Comparison of ENCODE assay signal across 36 cellular contexts in genomic region chr20:23475395-23475794, GRCh38. TPM values are rescaled to one million over a fixed set of nuclear protein-coding genes. Genes with fewer than 3 reads are reported as not detected.
"Had no signal": no experiment of that assay in that cellular context is flagged by ENCODE, and none has a peak within 500 bp of the region (broad histone marks: within the 10 kb centered on the region; RNA-seq: fewer than 3 reads in every experiment).

No MANE protein-coding gene starts in this region.

- ATAC-seq: activated CD4-positive, CD25-positive, alpha-beta regulatory T cell treated with anti-CD3 and anti-CD28 coated beads, Interleukin-2, amount 50 U/mL, for 24 hours; activated CD8-positive, alpha-beta T cell treated with anti-CD3 and anti-CD28 coated beads for 36 hours; activated T-cell treated with anti-CD3 and anti-CD28 coated beads, Interleukin-2, amount 50 U/mL, for 4 hours; activated T-helper 17 cell treated with anti-CD3 and anti-CD28 coated beads, Interleukin-2, amount 50 U/mL, for 72 hours; T-helper 17 cell had no signal

- H3K4me3 ChIP-seq: ascending aorta, breast epithelium, cardiac muscle cell, colonic mucosa, esophagus squamous epithelium had no signal

- H3K4me1 ChIP-seq: ascending aorta, breast epithelium, colonic mucosa had no signal

- H3K27me3 Mint-ChIP-seq: activated B cell treated with CpG ODN at 0.5 μM for 24 hours; activated CD8-positive, alpha-beta T cell treated with anti-CD3 and anti-CD28 coated beads for 36 hours had no signal

- H3K4me3 Mint-ChIP-seq: activated B cell treated with CpG ODN at 0.5 μM for 24 hours; activated CD8-positive, alpha-beta T cell treated with anti-CD3 and anti-CD28 coated beads for 36 hours; activated naive CD8-positive, alpha-beta T cell; activated T-cell treated with anti-CD3 and anti-CD28 coated beads, Interleukin-2, amount 50 U/mL, for 4 hours; activated T-helper 17 cell treated with anti-CD3 and anti-CD28 coated beads, Interleukin-2, amount 50 U/mL, for 72 hours; brain; T-helper 17 cell; T-helper 2 cell treated with Interferon-gamma antibody and Interleukin-4, amounts not matched to agents 5 μg/mL and 100 μg/mL, for 36 hours had no signal

- H3K27ac ChIP-seq: ascending aorta, breast epithelium, cardiac muscle cell, colonic mucosa, epithelial cell of prostate, esophagus squamous epithelium, WERI-Rb-1 had no signal

- H3K4me1 Mint-ChIP-seq: activated B cell treated with CpG ODN at 0.5 μM for 24 hours; activated T-helper 17 cell treated with anti-CD3 and anti-CD28 coated beads, Interleukin-2, amount 50 U/mL, for 72 hours; brain; T-helper 17 cell had no signal

- H3K36me3 ChIP-seq: ascending aorta, breast epithelium, cardiac muscle cell, colonic mucosa, esophagus squamous epithelium, WERI-Rb-1 had no signal

- H3K27me3 ChIP-seq: ascending aorta, breast epithelium, cardiac muscle cell, colonic mucosa, esophagus squamous epithelium had no signal

- H3K9me3 Mint-ChIP-seq: activated B cell treated with CpG ODN at 0.5 μM for 24 hours; activated CD8-positive, alpha-beta T cell treated with anti-CD3 and anti-CD28 coated beads for 36 hours; activated T-cell treated with anti-CD3 and anti-CD28 coated beads, Interleukin-2, amount 50 U/mL, for 4 hours; activated T-helper 17 cell treated with anti-CD3 and anti-CD28 coated beads, Interleukin-2, amount 50 U/mL, for 72 hours; brain; T-helper 2 cell treated with Interferon-gamma antibody and Interleukin-4, amounts not matched to agents 5 μg/mL and 100 μg/mL, for 36 hours had no signal

- DNase-seq: activated B cell treated with CpG ODN at 0.5 μM for 24 hours; activated CD4-positive, alpha-beta T cell treated with anti-CD3 and anti-CD28 coated beads for 48 hours; activated CD4-positive, alpha-beta T cell treated with anti-CD3 and anti-CD28 coated beads, Interleukin-2, amount 50 U/mL, for 1 hour; activated CD4-positive, alpha-beta T cell treated with anti-CD3 and anti-CD28 coated beads, Interleukin-2, amount 50 U/mL, for 48 hours; activated CD8-positive, alpha-beta memory T cell treated with anti-CD3 and anti-CD28 coated beads for 24 hours; activated CD8-positive, alpha-beta T cell treated with anti-CD3 and anti-CD28 coated beads for 36 hours; activated effector memory CD4-positive, alpha-beta T cell treated with Interleukin-2 at 50 U/mL for 16 hours; activated gamma-delta T cell treated with Interleukin-2 at 50 U/mL for 16 hours; activated naive CD4-positive, alpha-beta T cell treated with anti-CD3 and anti-CD28 coated beads, Interleukin-2, amount 50 U/mL, for 16 hours; activated naive CD4-positive, alpha-beta T cell treated with Interleukin-2 at 50 U/mL for 16 hours; activated T-cell treated with anti-CD3 and anti-CD28 coated beads, Interleukin-2, amount 50 U/mL, for 4 hours; central memory CD4-positive, alpha-beta T cell; cerebellar nuclear complex; colonic mucosa; effector CD8-positive, alpha-beta T cell; esophagus squamous epithelium; T-helper 1 cell; T-helper 17 cell; T1000; WERI-Rb-1 had no signal

- H3K9me3 ChIP-seq: ascending aorta, breast epithelium, colonic mucosa, esophagus squamous epithelium had no signal

- H3K36me3 Mint-ChIP-seq: activated naive CD8-positive, alpha-beta T cell; brain had no signal

- FAIRE-seq: endometrium, endothelial cell of umbilical vein, frontal cortex had no signal

- H3K27ac Mint-ChIP-seq: activated B cell treated with CpG ODN at 0.5 μM for 24 hours; activated CD8-positive, alpha-beta T cell treated with anti-CD3 and anti-CD28 coated beads for 36 hours; activated naive CD8-positive, alpha-beta T cell; activated T-helper 17 cell treated with anti-CD3 and anti-CD28 coated beads, Interleukin-2, amount 50 U/mL, for 72 hours; brain; T-helper 17 cell; T-helper 2 cell treated with Interferon-gamma antibody and Interleukin-4, amounts not matched to agents 5 μg/mL and 100 μg/mL, for 36 hours had no signal

RNA-seq across cellular contexts. Expression of gene CST8, which starts 15.5 kb away (rescaled TPM):
- total RNA-seq: activated B cell treated with CpG ODN at 0.5 μM for 24 hours; activated CD8-positive, alpha-beta T cell treated with anti-CD3 and anti-CD28 coated beads for 36 hours; activated T-cell treated with anti-CD3 and anti-CD28 coated beads, Interleukin-2, amount 50 U/mL, for 4 hours; ascending aorta; breast epithelium; cardiac muscle cell; colonic mucosa; dermis microvascular lymphatic vessel endothelial cell; endothelial cell of umbilical vein; esophagus squamous epithelium; fibroblast of lung; fibroblast of villous mesenchyme; frontal cortex; T-helper 17 cell had no signal
- polyA plus RNA-seq: cardiac muscle cell, endothelial cell of umbilical vein, esophagus, fibroblast of lung had no signal

RNA-seq across cellular contexts. Expression of gene CST11, which starts 22.7 kb away (rescaled TPM):
- total RNA-seq: activated B cell treated with CpG ODN at 0.5 μM for 24 hours; activated CD8-positive, alpha-beta T cell treated with anti-CD3 and anti-CD28 coated beads for 36 hours; activated T-cell treated with anti-CD3 and anti-CD28 coated beads, Interleukin-2, amount 50 U/mL, for 4 hours; activated T-helper 17 cell treated with anti-CD3 and anti-CD28 coated beads, Interleukin-2, amount 50 U/mL, for 72 hours; ascending aorta; breast epithelium; cardiac muscle cell; colonic mucosa; dermis microvascular lymphatic vessel endothelial cell; endothelial cell of umbilical vein; esophagus squamous epithelium; fibroblast of lung; fibroblast of villous mesenchyme; frontal cortex; T-helper 17 cell had no signal
- polyA plus RNA-seq: cardiac muscle cell, endothelial cell of umbilical vein, fibroblast of lung had no signal

RNA-seq across cellular contexts. Expression of gene CSTL1, which starts 35.9 kb away (rescaled TPM):
- total RNA-seq: activated B cell treated with CpG ODN at 0.5 μM for 24 hours; activated CD8-positive, alpha-beta T cell treated with anti-CD3 and anti-CD28 coated beads for 36 hours; activated T-cell treated with anti-CD3 and anti-CD28 coated beads, Interleukin-2, amount 50 U/mL, for 4 hours; activated T-helper 17 cell treated with anti-CD3 and anti-CD28 coated beads, Interleukin-2, amount 50 U/mL, for 72 hours; ascending aorta; breast epithelium; cardiac muscle cell; colonic mucosa; dermis microvascular lymphatic vessel endothelial cell; endothelial cell of umbilical vein; esophagus squamous epithelium; fibroblast of lung; fibroblast of villous mesenchyme; frontal cortex; T-helper 17 cell had no signal
- polyA plus RNA-seq: cardiac muscle cell, endothelial cell of umbilical vein, fibroblast of lung had no signal
